ENCODE assay signal across 1 cellular context in genomic region chr10:97325754-97326153, GRCh38.
TF ChIP-seq lines count a peak whose summit lies in the region.

No MANE protein-coding gene starts in this region.

TF ChIP-seq in HepG2, 621 proteins besides CTCF, POLR2A, EP300 and RAD21:
- TF ChIP-seq SMC3 (IDR thresholded peaks at IDR 0.05; ENCODE audit: low read length) (no peak), ZBTB26 (CRISPR knock-in tag; IDR thresholded peaks at IDR 0.05; ENCODE audit: borderline replicate concordance) (no peak), ZNF280D (CRISPR knock-in tag; IDR thresholded peaks at IDR 0.05) (no peak), ZNF329 (CRISPR knock-in tag; IDR thresholded peaks at IDR 0.05; ENCODE audit: low read depth) (no peak), NR2F1 (CRISPR knock-in tag; IDR thresholded peaks at IDR 0.05) (no peak), SAFB2 (CRISPR knock-in tag; IDR thresholded peaks at IDR 0.05; ENCODE audit: borderline replicate concordance, low read depth) (no peak), HNF4G (IDR thresholded peaks at IDR 0.05; ENCODE audit: borderline replicate concordance, low read depth, low read length) (no peak), HNF4G (CRISPR knock-in tag; IDR thresholded peaks at IDR 0.05; ENCODE audit: borderline replicate concordance, low read depth) (no peak), PHF21A (CRISPR knock-in tag; IDR thresholded peaks at IDR 0.05) (no peak), E2F1 (CRISPR knock-in tag; IDR thresholded peaks at IDR 0.05) (no peak), THAP7 (CRISPR knock-in tag; IDR thresholded peaks at IDR 0.05) (no peak), AGO2 (optimal IDR thresholded peaks at IDR 0.05; ENCODE audit: low read depth, low read length) (no peak), YEATS2 (CRISPR knock-in tag; IDR thresholded peaks at IDR 0.05; ENCODE audit: borderline replicate concordance) (no peak)
